In the genomic region with DNA sequence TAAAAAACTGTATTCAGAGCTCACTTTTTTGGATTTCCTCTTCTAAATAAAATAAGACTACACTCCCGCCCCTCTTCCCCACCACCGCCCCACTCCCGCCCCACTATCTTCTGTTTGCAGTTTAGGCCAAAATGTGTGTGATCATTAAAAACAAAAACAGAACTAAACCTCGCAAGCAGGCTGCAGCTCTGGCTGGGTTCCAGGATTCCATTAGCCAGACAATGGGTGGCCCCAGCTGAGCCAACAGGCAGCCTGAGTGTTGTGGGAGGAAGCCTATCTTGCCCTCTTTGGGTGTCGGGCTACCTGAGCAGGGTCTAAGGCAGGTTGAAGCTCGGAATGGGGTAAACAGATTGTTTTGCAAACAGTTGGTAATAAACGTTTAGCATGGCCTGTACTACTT, we compare ENCODE assay signal across 8 cellular contexts. TPM values are rescaled to one million over a fixed set of nuclear protein-coding genes. Genes with fewer than 3 reads are reported as not detected.
DNase-seq lines count a peak whose midpoint lies in the region; ATAC-seq and TF ChIP-seq lines count a peak whose summit lies in the region.

No MANE protein-coding gene starts in this region.

- intact Hi-C loops in vagina (cut with DNase I) = no loop called here

- peak; percentile 70 for DNase-seq in NT2/D1 (ENCODE audit: low read depth, low spot score)
- peak; percentile 73 for DNase-seq in fibroblast of the aortic adventitia (ENCODE audit: low read depth)
- DNase-seq in pulmonary artery endothelial cell (ENCODE audit: low read depth, low spot score) = peak; percentile 74
- DNase-seq in vagina (ENCODE audit: extremely low spot score in 2 of 2) = no peak
- no peak for DNase-seq in cortex of kidney (lab: John Stamatoyannopoulos, UW)
- DNase-seq in GM20000 (ENCODE audit: low spot score) = no peak

- no peak overlapping the region for H3K4me3 ChIP-seq in HUES64 (ENCODE audit: low read length)
- H3K4me3 ChIP-seq in NT2/D1 (ENCODE audit: insufficient read length, low read depth) = no peak overlapping the region
- no peak overlapping the region for H3K4me3 ChIP-seq in fibroblast of the aortic adventitia (ENCODE audit: low read depth, low read length)
- no peak overlapping the region for H3K4me3 ChIP-seq in vagina

- H3K4me1 ChIP-seq in HUES64 (ENCODE audit: insufficient read depth, low read length) (peaks cover 39% of the 10 kb centered on the region), NT2/D1 (ENCODE audit: insufficient read depth, insufficient read length) (no peaks in the 10 kb centered on the region), vagina (peaks cover 21% of the 10 kb centered on the region)

- TF ChIP-seq CTCF in fibroblast of the aortic adventitia (IDR thresholded peaks at IDR 0.05; ENCODE audit: insufficient read depth, low read length) (no peak), vagina (IDR thresholded peaks at IDR 0.05) (no peak), GM20000 (IDR thresholded peaks at IDR 0.05; ENCODE audit: extremely low read depth, missing control alignments) (no peak)

- H3K27ac ChIP-seq in HUES64 (ENCODE audit: low read depth, low read length) (peak overlapping the region; percentile 5; the same call in 1 of the 2 replicates), vagina (no peak overlapping the region)

- H3K9ac ChIP-seq in HUES64 (ENCODE audit: low read depth, low read length) (no peak overlapping the region), NT2/D1 (ENCODE audit: insufficient read length, low read depth) (no peak overlapping the region)

- H3K36me3 ChIP-seq in HUES64 (ENCODE audit: insufficient read depth, low read length) (no peaks in the 10 kb centered on the region), NT2/D1 (ENCODE audit: insufficient read depth, insufficient read length, low read length) (no peaks in the 10 kb centered on the region), vagina (no peaks in the 10 kb centered on the region)

- ATAC-seq in GM18505 (IDR thresholded peaks at IDR 0.05; ENCODE audit: unreplicated experiment) = no peak

- no peaks in the 10 kb centered on the region for H3K9me3 ChIP-seq in HUES64 (ENCODE audit: insufficient read depth, low read depth, low read length)
- no peaks in the 10 kb centered on the region for H3K9me3 ChIP-seq in NT2/D1 (ENCODE audit: insufficient read depth, low read length)
- H3K9me3 ChIP-seq in vagina = no peaks in the 10 kb centered on the region

- H3K27me3 ChIP-seq in HUES64 (ENCODE audit: insufficient read depth, low read length) (no peaks in the 10 kb centered on the region), NT2/D1 (ENCODE audit: insufficient read depth, insufficient read length) (no peaks in the 10 kb centered on the region), vagina (no peaks in the 10 kb centered on the region)

- 33% methylated on average over 6 of the region's 7 CpGs for WGBS in HUES64

- TF ChIP-seq POLR2A in GM18505 (IDR thresholded peaks at IDR 0.05; ENCODE audit: borderline replicate concordance, extremely low read depth, insufficient read depth, insufficient read length) = no peak
- no peak for TF ChIP-seq POLR2A in vagina (IDR thresholded peaks at IDR 0.05)

RNA-seq across cellular contexts. Expression of gene ARL4A, which starts 41.7 kb away (rescaled TPM):
- 28.1 TPM for polyA plus RNA-seq in HUES64 (2013, experiment 1 of 2)
- 37.7 TPM for polyA plus RNA-seq in HUES64 (2013, experiment 2 of 2)
- total RNA-seq in fibroblast of the aortic adventitia (ENCODE audit: low replicate concordance) (13.2 and 25.8 TPM in 2 replicates), pulmonary artery endothelial cell (44.0 and 44.6 TPM in 2 replicates), vagina (58.2 TPM)

Comparison
In these comparisons a context has a peak if more than half of its experiments do, and no peak if none do; other contexts are left out.
1. DNase-seq: peak in NT2/D1 (single experiment), fibroblast of the aortic adventitia (single experiment) and pulmonary artery endothelial cell (single experiment); none in vagina (0 of 2), cortex of kidney (single experiment) and GM20000 (single experiment).